ENCODE assay signal across 18 cellular contexts in the genomic region with DNA sequence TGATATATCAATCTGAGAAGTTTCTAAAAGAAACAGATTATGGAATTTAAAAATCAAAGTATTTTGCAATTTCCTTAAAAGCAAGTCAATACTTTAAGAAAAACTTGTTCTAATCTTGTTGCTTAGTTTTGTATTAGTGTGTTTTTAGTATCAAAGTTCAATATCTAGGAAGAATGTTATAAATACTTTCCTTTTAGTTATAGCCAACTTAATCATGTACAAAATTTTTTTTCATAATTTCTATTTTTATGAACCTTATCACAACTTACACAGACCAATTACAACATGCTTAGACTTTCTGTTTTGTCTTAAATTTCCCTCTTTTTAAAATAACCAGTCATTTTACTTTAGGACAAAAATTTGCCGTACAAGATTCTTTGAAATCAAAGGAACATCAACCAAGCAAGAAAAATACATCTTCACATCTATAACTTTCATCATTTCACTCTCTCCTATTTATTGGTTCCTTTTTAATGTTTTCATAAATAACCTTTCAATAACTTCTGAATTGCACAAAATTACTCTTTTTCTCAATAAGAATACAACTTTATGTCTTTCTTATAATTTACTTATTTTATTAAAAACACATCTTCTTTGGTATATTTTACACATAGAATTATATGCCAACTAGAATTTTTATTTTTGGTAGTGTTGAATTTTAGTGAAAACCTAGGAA.
DNase-seq lines count a peak whose midpoint lies in the region; FAIRE-seq and TF ChIP-seq lines count a peak whose summit lies in the region.
"Had no signal": no experiment of that assay in that cellular context is flagged by ENCODE, and none has a peak within 500 bp of the region (broad histone marks: within the 10 kb centered on the region; RNA-seq: fewer than 3 reads in every experiment).

No MANE protein-coding gene starts in this region.

- DNase-seq in RCC 7860 (ENCODE audit: low spot score) (no peak), frontal cortex (ENCODE audit: low spot score in 2 of 2) (no peak), NK-92 (lab: John Stamatoyannopoulos, UW; ENCODE audit: unreplicated experiment) (no peak), kidney (no peak)
- DNase-seq in activated T-cell treated with anti-CD3 and anti-CD28 coated beads, Interleukin-2, amount 50 U/mL, for 48 hours, result no peak
- DNase-seq: C1 segment of cervical spinal cord; Calu3; CD4-positive, alpha-beta memory T cell; COR-L47; DMS53; DMS79 treated with DMSO at 0.1 percent for 48 hours; GF-D8; H7; HCEC 1CT had no signal

- H3K27ac ChIP-seq in kidney (ENCODE audit: low read depth in 2 of 2, low read length in 2 of 2), result no peak overlapping the region
- H3K27ac ChIP-seq: 22Rv1 had no signal

- intact Hi-C loops in kidney (cut with DNase I), result no loop called here

- H3K4me3 ChIP-seq in kidney (ENCODE audit: low read length in 2 of 2), result no peak overlapping the region

- FAIRE-seq in A204.1 (lab: Jason Lieb, UNC) (peak; percentile 19), RCC 7860 (lab: Jason Lieb, UNC) (peak; percentile 24), frontal cortex (lab: Jason Lieb, UNC) (peak; percentile 39), kidney (lab: Jason Lieb, UNC) (no peak)
- FAIRE-seq: GM12891, H1 had no signal

- no peaks in the 10 kb centered on the region for H3K9me3 ChIP-seq in kidney (ENCODE audit: control insufficient read depth in 1 of 2, low read length in 2 of 2)

- H3K9ac ChIP-seq in kidney (ENCODE audit: low read length in 2 of 2), result no peak overlapping the region

- no peak for TF ChIP-seq CTCF in kidney (IDR thresholded peaks at IDR 0.05; ENCODE audit: borderline replicate concordance, extremely low read depth, insufficient read depth)

- H3K4me1 ChIP-seq in kidney (ENCODE audit: control insufficient read depth in 1 of 2, insufficient read depth in 1 of 2, low read depth in 1 of 2, low read length in 2 of 2), result no peaks in the 10 kb centered on the region

- no peaks in the 10 kb centered on the region for H3K36me3 ChIP-seq in kidney (ENCODE audit: control insufficient read depth in 1 of 2, insufficient read depth in 2 of 2, low read length in 2 of 2)
